Comparison of ENCODE assay signal across 22 cellular contexts in the genomic region with DNA sequence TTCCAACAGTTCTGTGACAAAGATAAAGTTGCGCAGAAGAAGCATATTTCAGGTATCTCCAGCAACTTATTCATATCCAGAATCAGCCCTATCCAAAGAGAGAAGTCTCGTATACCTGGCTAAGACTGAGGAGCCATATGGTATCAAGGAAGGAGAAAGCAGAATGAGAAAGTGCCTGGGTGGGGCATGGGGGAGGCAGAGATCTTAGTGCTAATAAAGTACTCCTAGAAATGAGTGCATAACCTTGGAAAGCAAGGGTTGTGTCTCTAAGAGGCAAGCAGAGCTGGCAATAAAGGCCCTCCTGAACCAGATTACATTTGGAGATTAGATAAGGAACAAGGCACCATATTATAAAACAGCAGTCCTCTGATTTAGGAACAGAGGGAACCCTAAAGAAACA. TPM values are rescaled to one million over a fixed set of nuclear protein-coding genes. Genes with fewer than 3 reads are reported as not detected.
DNase-seq lines count a peak whose midpoint lies in the region; ATAC-seq, FAIRE-seq and TF ChIP-seq lines count a peak whose summit lies in the region.
"Had no signal": no experiment of that assay in that cellular context is flagged by ENCODE, and none has a peak within 500 bp of the region (broad histone marks: within the 10 kb centered on the region; RNA-seq: fewer than 3 reads in every experiment).

No MANE protein-coding gene starts in this region.

- intact Hi-C loops in K562 (cut with micrococcal nuclease), result no loop called here

- CTCF ChIA-PET in K562 (lab: Yijun Ruan, JAX; ENCODE audit: low intra/inter-chr PET ratio), result no interaction called here

- DNase-seq in K562 (ENCODE audit: extremely low read depth in 1 of 4, low spot score in 3 of 4), result no peak
- DNase-seq in NCI-H128 (lab: John Stamatoyannopoulos, UW; ENCODE audit: unreplicated experiment), result no peak
- DNase-seq in NCI-H82 treated with DMSO at 0.1 percent for 48 hours (lab: John Stamatoyannopoulos, UW; ENCODE audit: unreplicated experiment), result no peak
- DNase-seq: Caco-2, EL, GOT3, Kasumi-1, MM.1S, NCI-H1092 treated with DMSO at 0.1 percent for 48 hours, NCI-H1694, NCI-H2081 treated with DMSO at 0.1 percent for 48 hours, SHP77, T-helper 1 cell had no signal

- H2AFZ ChIP-seq in K562 (ENCODE audit: low read depth, low read length), result no peak overlapping the region
- H2AFZ ChIP-seq in parathyroid adenoma, result no peak overlapping the region

- no peak for TF ChIP-seq EP300 in K562 (IDR thresholded peaks at IDR 0.05; ENCODE audit: low read length)

- H3K4me1 ChIP-seq in DOHH2 (ENCODE audit: control insufficient read depth, low read length) (peaks cover 94% of the 10 kb centered on the region), HUES48 (ENCODE audit: control insufficient read depth, insufficient read depth, low read length) (peaks cover 49% of the 10 kb centered on the region), K562 (replicated peaks in 1 of 2; ENCODE audit: control insufficient read depth in 2 of 2, insufficient read depth in 2 of 2, low read length in 2 of 2) (peaks cover 16 to 31% of the 10 kb centered on the region in 2 experiments), parathyroid adenoma (peaks cover 8% of the 10 kb centered on the region)

- peaks cover 93% of the 10 kb centered on the region for H3K36me3 ChIP-seq in DOHH2 (ENCODE audit: control insufficient read depth, low read length)
- no peaks in the 10 kb centered on the region; the same call in 1 of the 2 replicates for H3K36me3 ChIP-seq in HUES48 (ENCODE audit: control insufficient read depth, insufficient read depth, low read length)
- H3K36me3 ChIP-seq in K562 (ENCODE audit: control insufficient read depth, insufficient read depth, low read length), result no peaks in the 10 kb centered on the region; the same call in 1 of the 3 replicates
- H3K36me3 ChIP-seq in parathyroid adenoma (ENCODE audit: control insufficient read depth, insufficient read depth, low read length), result no peaks in the 10 kb centered on the region

- H3K9me1 ChIP-seq in K562 (ENCODE audit: control insufficient read depth, insufficient read depth, low read length), result no peaks in the 10 kb centered on the region

- H3K27ac ChIP-seq in DOHH2 (ENCODE audit: low read depth, low read length), result peak overlapping the region; percentile 99
- no peak overlapping the region for H3K27ac ChIP-seq in HUES48 (ENCODE audit: low read depth, low read length)
- H3K27ac ChIP-seq in K562 (ENCODE audit: extremely low read depth, low read depth, low read length), result 0 out of 3 replicates have a peak overlapping the region, but pooled peaks have one; percentile 17
- H3K27ac ChIP-seq in parathyroid adenoma, result peak overlapping the region; percentile 7
- H3K27ac ChIP-seq: C4-2B, HL-60 had no signal

- no peak for TF ChIP-seq CTCF in DOHH2 (IDR thresholded peaks at IDR 0.05; ENCODE audit: low read depth, low read length, poor library complexity, severe bottlenecking)
- TF ChIP-seq CTCF in K562 (IDR thresholded peaks at IDR 0.05 in 2 of 3, conservative IDR thresholded peaks at IDR 0.05 in 1 of 3; ENCODE audit: insufficient read depth in 2 of 3, low read depth in 1 of 3, low read length in 3 of 3), result no peak
- TF ChIP-seq CTCF in parathyroid adenoma (IDR thresholded peaks at IDR 0.05), result no peak

- BruUV-seq in K562 (replicated peaks; lab: Mats Ljungman, UMichigan), result no TSS peak

- H3K27me3 ChIP-seq in DOHH2 (ENCODE audit: control insufficient read depth, low read length) (no peaks in the 10 kb centered on the region), HUES48 (ENCODE audit: control insufficient read depth, insufficient read depth, low read length) (no peaks in the 10 kb centered on the region), K562 (ENCODE audit: control insufficient read depth in 2 of 2, insufficient read depth in 2 of 2, low read length in 2 of 2) (no peaks in the 10 kb centered on the region), parathyroid adenoma (ENCODE audit: control insufficient read depth, insufficient read depth, low read length) (no peaks in the 10 kb centered on the region)

- no peak for TF ChIP-seq RAD21 in K562 (CRISPR knock-in tag; conservative IDR thresholded peaks at IDR 0.05 in 1 of 2, IDR thresholded peaks at IDR 0.05 in 1 of 2)

- H4K20me1 ChIP-seq in DOHH2 (ENCODE audit: control insufficient read depth, insufficient read depth, low read depth, low read length) (peaks cover 29% of the 10 kb centered on the region; the same call in 1 of the 2 replicates), K562 (replicated peaks; ENCODE audit: control insufficient read depth, insufficient read depth, low read length) (peaks cover 14% of the 10 kb centered on the region; the same call in 1 of the 2 replicates)

- in situ Hi-C loops in K562 (cut with MboI), result no loop called here

- ATAC-seq in K562 (peak; percentile 11; the same call in 2 of the 3 replicates), HG03097 (IDR thresholded peaks at IDR 0.05; ENCODE audit: low FRiP score, unreplicated experiment) (no peak)

- POLR2A ChIA-PET in K562 (lab: Yijun Ruan, JAX), result interaction anchor here (1.6 kb wide), 1 partner anchor 9 kb away, joined by 5 read pairs; no protein-coding TSS in a partner anchor

- no peaks in the 10 kb centered on the region for H3K9me3 ChIP-seq in DOHH2 (ENCODE audit: control insufficient read depth, insufficient read depth, low read length)
- H3K9me3 ChIP-seq in HUES48 (ENCODE audit: control insufficient read depth, insufficient read depth, low read length), result no peaks in the 10 kb centered on the region
- no peaks in the 10 kb centered on the region for H3K9me3 ChIP-seq in K562 (replicated peaks; ENCODE audit: control insufficient read depth, insufficient read depth, low read depth, low read length)
- no peaks in the 10 kb centered on the region for H3K9me3 ChIP-seq in parathyroid adenoma (ENCODE audit: control insufficient read depth, low read length)
- H3K9me3 ChIP-seq: Caco-2, SK-N-SH had no signal

- H3K4me2 ChIP-seq in DOHH2 (ENCODE audit: low read length) (peak overlapping the region; percentile 97), K562 (ENCODE audit: insufficient read depth, low read length) (no peak overlapping the region), parathyroid adenoma (ENCODE audit: low read length) (no peak overlapping the region)
- H3K4me2 ChIP-seq: SK-N-SH had no signal

- H3K79me2 ChIP-seq in DOHH2 (ENCODE audit: control insufficient read depth, low read length), result peaks cover 100% of the 10 kb centered on the region
- H3K79me2 ChIP-seq in K562 (ENCODE audit: control insufficient read depth, insufficient read depth, low read length), result peaks cover 100% of the 10 kb centered on the region
- H3K79me2 ChIP-seq in parathyroid adenoma, result peaks cover 33% of the 10 kb centered on the region

- WGBS in K562 (ENCODE audit: insufficient coverage, low coverage, missing lambda C conversion rate), result 20% methylated on average over 2 of the region's 2 CpGs

- no peaks in the 10 kb centered on the region for H3K9me2 ChIP-seq in DOHH2 (replicated peaks; ENCODE audit: control insufficient read depth, low read length)
- H3K9me2 ChIP-seq: SK-N-SH had no signal

- H3F3A ChIP-seq in DOHH2 (ENCODE audit: control insufficient read depth, insufficient read depth), result peaks cover 47% of the 10 kb centered on the region

- no peak for FAIRE-seq in K562 (lab: Jason Lieb, UNC)
- FAIRE-seq: GM19239 had no signal

- no peak overlapping the region for H3K9ac ChIP-seq in HUES48 (ENCODE audit: low read depth, low read length)
- H3K9ac ChIP-seq in K562 (ENCODE audit: insufficient read depth in 1 of 2, low read depth in 2 of 2, low read length in 2 of 2), result no peak overlapping the region
- no peak overlapping the region for H3K9ac ChIP-seq in parathyroid adenoma
- H3K9ac ChIP-seq: SK-N-SH had no signal

- H3K4me3 ChIP-seq in DOHH2 (ENCODE audit: low read length) (peak overlapping the region; percentile 78), HUES48 (ENCODE audit: low read depth, low read length) (peak overlapping the region; percentile 34; the same call in 1 of the 2 replicates), K562 (no peak overlapping the region), parathyroid adenoma (ENCODE audit: low read depth, low read length) (no peak overlapping the region)
- H3K4me3 ChIP-seq: GM12878 had no signal

- no peak for TF ChIP-seq POLR2A in K562 (conservative IDR thresholded peaks at IDR 0.05)

RNA-seq across cellular contexts. Expression of a gene that starts 12.7 kb away (rescaled TPM):
- total RNA-seq in K562 (2011; cell fraction: chromatin; rRNA removed; ENCODE audit: low replicate concordance), result 55.2 and 226 TPM in 2 replicates
- 35.5 and 61.6 TPM in 2 replicates for total RNA-seq in K562 (2011; cell fraction: nucleolus; rRNA removed)
- total RNA-seq in K562 (2011; cell fraction: nucleoplasm; rRNA removed), result 75.3 and 118 TPM in 2 replicates
- 63.2 and 65.0 TPM in 2 replicates for total RNA-seq in K562 (2014; rRNA removed)
- total RNA-seq in K562 (2014; rRNA removed; fragmentation: Illumina TruSeq; extraction: Trizol), result 68.0 and 76.3 TPM in 2 replicates
- total RNA-seq in K562 (2015; rRNA removed; fragmentation: Illumina TruSeq; extraction: Trizol), result 67.3 and 75.3 TPM in 2 replicates
- total RNA-seq in K562 (2021), result 60.9 and 66.2 TPM in 2 replicates
- 38.1 and 48.4 TPM in 2 replicates for polyA plus RNA-seq in K562 (2011; rRNA removed)
- polyA plus RNA-seq in K562 (2011; cell fraction: cytosol; rRNA removed), result 10.4 and 13.8 TPM in 2 replicates
- polyA plus RNA-seq in K562 (2011; cell fraction: nucleus; rRNA removed), result 69.3 and 70.3 TPM in 2 replicates
- polyA plus RNA-seq in K562 (2012), result 24.7 and 31.3 TPM in 2 replicates
- polyA plus RNA-seq in K562 (2014; fragmentation: Illumina TruSeq; extraction: Trizol), result 49.2 and 52.3 TPM in 2 replicates
- 10 to 100 TPM; 12.7 to 14.1 TPM for polyA plus RNA-seq in K562 (2014; fragmentation: Nextera tagmentation; extraction: Ambion mirVana)
- polyA plus RNA-seq in K562 (2014; rRNA removed), result 35.7 and 37.3 TPM in 2 replicates
- 89.0 and 95.1 TPM in 2 replicates for polyA minus RNA-seq in K562 (2011; rRNA and poly(A)+ RNA removed)
- polyA minus RNA-seq in K562 (2011; cell fraction: cytosol; rRNA and poly(A)+ RNA removed), result 33.9 and 39.1 TPM in 2 replicates
- polyA minus RNA-seq in K562 (2011; cell fraction: nucleus; rRNA and poly(A)+ RNA removed), result 68.9 and 95.9 TPM in 2 replicates

RNA-seq across cellular contexts. Expression of a gene that starts 30.9 kb away (rescaled TPM):
- 5.8 and 11.8 TPM in 2 replicates for total RNA-seq in K562 (2011; cell fraction: chromatin; rRNA removed; ENCODE audit: low replicate concordance)
- total RNA-seq in K562 (2011; cell fraction: nucleolus; rRNA removed), result 8.6 and 12.8 TPM in 2 replicates
- 5.2 and 5.6 TPM in 2 replicates for total RNA-seq in K562 (2011; cell fraction: nucleoplasm; rRNA removed)
- total RNA-seq in K562 (2014; rRNA removed), result 18.2 and 21.8 TPM in 2 replicates
- 12.4 and 14.2 TPM in 2 replicates for total RNA-seq in K562 (2014; rRNA removed; fragmentation: Illumina TruSeq; extraction: Trizol)
- 15.5 and 16.9 TPM in 2 replicates for total RNA-seq in K562 (2015; rRNA removed; fragmentation: Illumina TruSeq; extraction: Trizol)
- 28.8 and 33.2 TPM in 2 replicates for total RNA-seq in K562 (2021)
- polyA plus RNA-seq in K562 (2011; rRNA removed), result 17.4 and 18.1 TPM in 2 replicates
- polyA plus RNA-seq in K562 (2011; cell fraction: cytosol; rRNA removed), result 21.7 and 26.7 TPM in 2 replicates
- polyA plus RNA-seq in K562 (2011; cell fraction: nucleus; rRNA removed), result 12.9 and 14.4 TPM in 2 replicates
- polyA plus RNA-seq in K562 (2012), result 14.6 and 18.9 TPM in 2 replicates
- polyA plus RNA-seq in K562 (2014; fragmentation: Illumina TruSeq; extraction: Trizol), result 15.5 and 16.9 TPM in 2 replicates
- polyA plus RNA-seq in K562 (2014; fragmentation: Nextera tagmentation; extraction: Ambion mirVana), result 1 to 10 TPM; 5.2 to 6.9 TPM
- polyA plus RNA-seq in K562 (2014; rRNA removed), result 14.5 and 18.7 TPM in 2 replicates
- polyA minus RNA-seq in K562 (2011; rRNA and poly(A)+ RNA removed), result 15.3 and 18.8 TPM in 2 replicates
- 17.8 and 19.0 TPM in 2 replicates for polyA minus RNA-seq in K562 (2011; cell fraction: cytosol; rRNA and poly(A)+ RNA removed)
- polyA minus RNA-seq in K562 (2011; cell fraction: nucleus; rRNA and poly(A)+ RNA removed), result 4.6 and 6.1 TPM in 2 replicates

Comparison
In these comparisons a context has a peak if more than half of its experiments do, and no peak if none do; other contexts are left out.
1. H3K4me3 ChIP-seq: peak in DOHH2 (single experiment) and HUES48 (single experiment); none in K562 (single experiment) and parathyroid adenoma (single experiment).